Comparison of ENCODE assay signal across 18 cellular contexts in the genomic region with DNA sequence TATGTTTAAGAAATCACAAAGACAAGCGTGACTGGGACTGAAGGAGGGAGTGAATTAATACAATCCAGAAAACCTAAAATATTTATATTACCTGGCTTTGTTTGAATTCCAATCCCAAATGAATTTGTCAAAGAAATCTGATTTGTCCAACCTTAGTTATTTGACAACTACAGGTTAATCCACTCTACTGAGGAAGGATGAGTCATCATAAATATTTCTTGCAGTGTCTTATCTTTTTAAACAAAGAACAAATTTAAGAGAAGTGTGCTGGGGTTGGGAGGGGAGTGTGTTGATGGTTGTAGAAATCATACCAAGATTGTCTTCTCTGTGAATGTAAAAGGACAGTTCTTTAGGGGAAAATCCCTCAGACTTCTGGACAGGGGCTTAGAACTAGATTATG.
"Had no signal": no experiment of that assay in that cellular context is flagged by ENCODE, and none has a peak within 500 bp of the region (broad histone marks: within the 10 kb centered on the region; RNA-seq: fewer than 3 reads in every experiment).

No MANE protein-coding gene starts in this region.

- H3K4me2 ChIP-seq: neural progenitor cell had no signal

- H3K36me3 ChIP-seq: gastrocnemius medialis, heart right ventricle, neural progenitor cell, spleen, stomach, upper lobe of right lung had no signal

- ATAC-seq: gastrocnemius medialis, heart right ventricle, left colon, psoas muscle, sciatic nerve, upper lobe of right lung had no signal

- H3K9me3 ChIP-seq: gastrocnemius medialis, heart right ventricle, psoas muscle, spleen, stomach, testis, upper lobe of right lung had no signal

- H2AFZ ChIP-seq: neural progenitor cell had no signal

- DNase-seq: activated CD4-positive, CD25-positive, alpha-beta regulatory T cell treated with anti-CD3 and anti-CD28 coated beads, Interleukin-2, amount 50 U/mL, for 72 hours; activated naive CD4-positive, alpha-beta T cell treated with Interleukin-2 at 50 U/mL for 16 hours; anterior cingulate cortex; cerebellar nuclear complex; effector memory CD4-positive, alpha-beta T cell; gastrocnemius medialis; heart right ventricle; left colon; naive B cell; psoas muscle; spleen; stomach; testis; upper lobe of right lung had no signal

- H3K27ac ChIP-seq: epithelial cell of prostate, gastrocnemius medialis, heart right ventricle, neural progenitor cell, psoas muscle, spleen, stomach, testis, upper lobe of right lung had no signal

- H3K4me1 ChIP-seq: gastrocnemius medialis, heart right ventricle, neural progenitor cell, psoas muscle, spleen, stomach, testis, upper lobe of right lung had no signal

- H3K9ac ChIP-seq: neural progenitor cell had no signal

- H3K27me3 ChIP-seq: gastrocnemius medialis, heart right ventricle, neural progenitor cell, spleen, stomach, testis, upper lobe of right lung had no signal

- H3K4me3 ChIP-seq: gastrocnemius medialis, heart right ventricle, lung, neural progenitor cell, psoas muscle, spleen, stomach, testis, upper lobe of right lung had no signal
